In genomic region chr13:76886005-76886291, GRCh38 we compare ENCODE assay signal across 8 cellular contexts. TPM values are rescaled to one million over a fixed set of nuclear protein-coding genes. Genes with fewer than 3 reads are reported as not detected.
A peak's percentile ranks its signal among the peaks of the same experiment; 100 is the strongest.
DNase-seq lines count a peak whose midpoint lies in the region; ATAC-seq and TF ChIP-seq lines count a peak whose summit lies in the region.

No MANE protein-coding gene starts in this region.

- H3K4me3 Mint-ChIP-seq in nephron progenitor cell: peak overlapping the region; percentile 75

- no peak overlapping the region for H3K27ac Mint-ChIP-seq in nephron progenitor cell

- in situ Hi-C loops in IMR-90 (cut with MboI; ENCODE audit: low sequenced_read_pairs): no loop called here

- no peaks in the 10 kb centered on the region for H3K9me1 ChIP-seq in IMR-90 (ENCODE audit: insufficient read depth, low read length)

- H2BK20ac ChIP-seq in IMR-90 (ENCODE audit: low read depth, low read length): no peak overlapping the region

- H3K4me3 ChIP-seq in IMR-90 (ENCODE audit: insufficient read depth, low read depth, low read length): peak overlapping the region; percentile 67
- H3K4me3 ChIP-seq in coronary artery: peak overlapping the region; percentile 89

- H3K27me3 ChIP-seq in IMR-90 (ENCODE audit: control insufficient read depth, insufficient read depth, low read length): no peaks in the 10 kb centered on the region

- no peak for TF ChIP-seq POLR2A in IMR-90 (IDR thresholded peaks at IDR 0.05; ENCODE audit: low read depth, low read length)

- H3K4ac ChIP-seq in IMR-90 (ENCODE audit: low read depth, low read length): no peak overlapping the region

- DNase-seq in IMR-90 (no peak), coronary artery (ENCODE audit: low spot score) (no peak), nephron progenitor cell (no peak), NCI-H187 (lab: John Stamatoyannopoulos, UW) (no peak), NCI-H2196 treated with DMSO at 0.1 percent for 48 hours (lab: John Stamatoyannopoulos, UW; ENCODE audit: unreplicated experiment) (no peak), T-helper 9 cell (no peak)
- no peak for DNase-seq in central memory CD4-positive, alpha-beta T cell

- no peak overlapping the region for H4K8ac ChIP-seq in IMR-90 (ENCODE audit: low read depth in 2 of 2, low read length in 2 of 2)

- no peaks in the 10 kb centered on the region for H3K9me3 ChIP-seq in IMR-90 (ENCODE audit: control insufficient read depth, insufficient read depth, low read length)

- H3K4me2 ChIP-seq in IMR-90 (ENCODE audit: low read depth, low read length): peak overlapping the region; percentile 77

- no peak overlapping the region for H2AK5ac ChIP-seq in IMR-90 (ENCODE audit: low read depth, low read length)

- no peaks in the 10 kb centered on the region for H3K36me3 Mint-ChIP-seq in nephron progenitor cell (ENCODE audit: low read depth)

- no peak overlapping the region for H3K14ac ChIP-seq in IMR-90 (replicated peaks; ENCODE audit: low read depth, low read length)

- peak overlapping the region; percentile 93 for H2AFZ ChIP-seq in IMR-90 (replicated peaks; ENCODE audit: low read length, poor library complexity)

- no peak overlapping the region for H3K18ac ChIP-seq in IMR-90 (ENCODE audit: low read depth, low read length)

- H3K4me1 ChIP-seq in IMR-90 (ENCODE audit: control insufficient read depth, insufficient read depth, low read length): peaks cover 4% of the 10 kb centered on the region; the same call in 1 of the 2 replicates

- BruUV-seq in IMR-90 (replicated peaks; lab: Mats Ljungman, UMichigan): no TSS peak

- H2BK120ac ChIP-seq in IMR-90 (ENCODE audit: low read depth, low read length): no peak overlapping the region

- TF ChIP-seq RAD21 in IMR-90 (IDR thresholded peaks at IDR 0.05; ENCODE audit: low read length): no peak

- H3K27me3 Mint-ChIP-seq in nephron progenitor cell (ENCODE audit: low read depth, poor library complexity): peaks cover 67% of the 10 kb centered on the region

- H3K4me1 Mint-ChIP-seq in nephron progenitor cell: peaks cover 22% of the 10 kb centered on the region

- no peak overlapping the region for H3K23ac ChIP-seq in IMR-90 (ENCODE audit: low read depth, low read length)

- dilution Hi-C loops in IMR-90 (cut with HindIII; ENCODE audit: low sequenced_read_pairs, unreplicated experiment): no loop called here

- intact Hi-C loops in IMR-90 (cut with micrococcal nuclease): loop anchor here (1.0 to 5.0 kb wide), 4 partner anchors 96 to 1199 kb away; no protein-coding TSS in a partner anchor

- no peak overlapping the region for H4K91ac ChIP-seq in IMR-90 (ENCODE audit: insufficient read depth, low read depth, low read length)

- no peak overlapping the region for H4K5ac ChIP-seq in IMR-90 (ENCODE audit: low read depth, low read length)

- ATAC-seq in GM18511 (IDR thresholded peaks at IDR 0.05; ENCODE audit: unreplicated experiment) (peak; percentile 33), IMR-90 (ENCODE audit: low read depth) (no peak)

- H3K27ac ChIP-seq in IMR-90 (ENCODE audit: insufficient read depth, low read length) (peak overlapping the region; percentile 26), coronary artery (peak overlapping the region; percentile 90 to 95)

- POLR2A ChIA-PET in IMR-90 (lab: Charles Lee; ENCODE audit: unreplicated experiment): no interaction called here

- no peaks in the 10 kb centered on the region for H3K9me3 Mint-ChIP-seq in nephron progenitor cell

- no peaks in the 10 kb centered on the region for H3K36me3 ChIP-seq in IMR-90 (ENCODE audit: control insufficient read depth, insufficient read depth, low read length)

- peak overlapping the region; percentile 47 for H3K9ac ChIP-seq in IMR-90 (ENCODE audit: low read depth, low read length)

- 0% methylated on average over 20 of the region's 37 CpGs; no CpG with 5 or more reads in 1 of the 2 experiments for WGBS in IMR-90 (ENCODE audit: extremely low coverage in 2 of 2, insufficient read length in 1 of 2), 2 experiments

- no peaks in the 10 kb centered on the region; a peak in 1 of 4 replicates for H3K79me1 ChIP-seq in IMR-90 (ENCODE audit: low read depth in 1 of 2, low read length in 2 of 2)

- TF ChIP-seq CTCF in IMR-90 (conservative IDR thresholded peaks at IDR 0.05; ENCODE audit: low read depth, low read length) (no peak), coronary artery (IDR thresholded peaks at IDR 0.05) (no peak), nephron progenitor cell (IDR thresholded peaks at IDR 0.05) (no peak)

- CTCF ChIA-PET in IMR-90 (lab: Yijun Ruan, JAX): interaction anchor here (0.7 to 2.3 kb wide), 7 partner anchors 63 to 468 kb away, joined by 3 to 19 read pairs (median 6); no protein-coding TSS in a partner anchor

- H2BK15ac ChIP-seq in IMR-90 (ENCODE audit: low read depth, low read length): no peak overlapping the region

- no peak overlapping the region for H2BK5ac ChIP-seq in IMR-90 (ENCODE audit: low read depth, low read length, poor library complexity, severe bottlenecking)

- H4K20me1 ChIP-seq in IMR-90 (ENCODE audit: insufficient read depth, low read length): no peaks in the 10 kb centered on the region

- peak overlapping the region; percentile 38 for H2AK9ac ChIP-seq in IMR-90 (replicated peaks; ENCODE audit: low read depth, low read length, poor library complexity)

- no peak overlapping the region for H3K56ac ChIP-seq in IMR-90 (ENCODE audit: extremely low read depth, insufficient read depth, low read length)

TF ChIP-seq in IMR-90, 13 proteins besides CTCF, POLR2A, EP300 and RAD21:
- no peak for TF ChIP-seq MAZ (IDR thresholded peaks at IDR 0.05; ENCODE audit: borderline replicate concordance, low read depth, low read length)
- no peak for TF ChIP-seq CEBPB (IDR thresholded peaks at IDR 0.05; ENCODE audit: low read depth, low read length)
- no peak for TF ChIP-seq BHLHE40 (IDR thresholded peaks at IDR 0.05; ENCODE audit: low read depth, low read length)

RNA-seq across cellular contexts. Expression of gene KCTD12, which starts 0.3 kb away (rescaled TPM):
- 1.8 and 3.9 TPM in 2 replicates for total RNA-seq in IMR-90 (2012; rRNA removed)
- polyA plus RNA-seq in IMR-90 (2012; rRNA removed): 1.4 and 1.9 TPM in 2 replicates
- 0.53 and 0.85 TPM in 2 replicates for polyA plus RNA-seq in IMR-90 (2012; cell fraction: cytosol; rRNA removed)
- 0.48 and 0.55 TPM in 2 replicates for polyA plus RNA-seq in IMR-90 (2012; cell fraction: nucleus; rRNA removed; ENCODE audit: low replicate concordance)
